ENCODE assay signal across 26 cellular contexts in genomic region chr16:80836846-80837245, GRCh38.
"Had no signal": no experiment of that assay in that cellular context is flagged by ENCODE, and none has a peak within 500 bp of the region (broad histone marks: within the 10 kb centered on the region; RNA-seq: fewer than 3 reads in every experiment).

No MANE protein-coding gene starts in this region.

- H3K4me1 Mint-ChIP-seq: activated CD4-positive, alpha-beta T cell treated with anti-CD3 and anti-CD28 coated beads, Interleukin-2, amount 10 ng/mL, durations not matched to agents 24 days and 14 days; central memory CD8-positive, alpha-beta T cell; immature natural killer cell had no signal

- H3K27me3 ChIP-seq: brain microvascular endothelial cell, gastroesophageal sphincter, heart right ventricle, tibial artery had no signal

- H3K36me3 ChIP-seq: brain microvascular endothelial cell, gastroesophageal sphincter, heart right ventricle, sigmoid colon, tibial artery had no signal

- ATAC-seq: activated CD8-positive, alpha-beta T cell treated with anti-CD3 and anti-CD28 coated beads for 36 hours; gastroesophageal sphincter; heart right ventricle; naive thymus-derived CD4-positive, alpha-beta T cell; stimulated activated naive CD8-positive, alpha-beta T cell treated with anti-CD3 and anti-CD28 coated beads, Interleukin-15, Interleukin-2, amounts not matched to agents 100 U/mL and 50 U/mL, for 24 hours had no signal

- H3K9me3 ChIP-seq: gastroesophageal sphincter, sigmoid colon, tibial artery had no signal

- H3K27ac Mint-ChIP-seq: activated CD4-positive, alpha-beta T cell treated with anti-CD3 and anti-CD28 coated beads, Interleukin-2, amount 10 ng/mL, durations not matched to agents 24 days and 14 days; activated CD8-positive, alpha-beta T cell treated with anti-CD3 and anti-CD28 coated beads for 36 hours; activated T-helper 2 cell treated with anti-CD3 and anti-CD28 coated beads, Interferon-gamma antibody, Interleukin-2, Interleukin-4, amounts not matched to agents 10 μg/mL and 5 μg/mL and 100 μg/mL, durations not matched to agents 14 hours and 24 hours and 36 hours; immature natural killer cell; naive thymus-derived CD4-positive, alpha-beta T cell had no signal

- H3K4me1 ChIP-seq: gastroesophageal sphincter, heart right ventricle, sigmoid colon, tibial artery had no signal

- H3K4me3 ChIP-seq: coronary artery, gastroesophageal sphincter, heart right ventricle, sigmoid colon, tibial artery had no signal

- H3K4me3 Mint-ChIP-seq: activated CD4-positive, alpha-beta T cell treated with anti-CD3 and anti-CD28 coated beads, Interleukin-2, amount 10 ng/mL, durations not matched to agents 24 days and 14 days; activated CD8-positive, alpha-beta T cell treated with anti-CD3 and anti-CD28 coated beads for 36 hours; central memory CD8-positive, alpha-beta T cell; immature natural killer cell; naive thymus-derived CD4-positive, alpha-beta T cell had no signal

- H3K27ac ChIP-seq: brain microvascular endothelial cell, coronary artery, gastroesophageal sphincter, heart right ventricle, sigmoid colon, tibial artery had no signal

- DNase-seq: activated CD4-positive, alpha-beta T cell treated with anti-CD3 and anti-CD28 coated beads, Interleukin-2, amount 10 ng/mL, durations not matched to agents 24 days and 14 days; activated CD4-positive, CD25-positive, alpha-beta regulatory T cell; activated CD8-positive, alpha-beta T cell treated with anti-CD3 and anti-CD28 coated beads for 36 hours; activated naive CD4-positive, alpha-beta T cell treated with Interleukin-2 at 50 U/mL for 16 hours; activated T-cell treated with anti-CD3 and anti-CD28 coated beads, Interleukin-2, amount 50 U/mL, for 1 hour; anterior cingulate cortex; brain microvascular endothelial cell; erythroblast; heart right ventricle; immature natural killer cell; kidney glomerular epithelial cell; mesenchymal stem cell; naive thymus-derived CD4-positive, alpha-beta T cell; sigmoid colon; stimulated activated CD4-positive, alpha-beta T cell treated with anti-CD3 and anti-CD28 coated beads, Interleukin-12 subunit alpha, Interleukin-12 subunit beta, amount 100 ng/mL, for 4 hours; stimulated activated CD4-positive, alpha-beta T cell treated with anti-CD3 and anti-CD28 coated beads, Interleukin-1b, Interleukin-23, amount 100 ng/mL, for 48 hours; stimulated activated naive CD8-positive, alpha-beta T cell treated with anti-CD3 and anti-CD28 coated beads, Interleukin-15, Interleukin-2, amounts not matched to agents 100 U/mL and 50 U/mL, for 24 hours; substantia nigra; T-helper 1 cell; T-helper 9 cell; tibial artery had no signal

- FAIRE-seq: urothelium cell line had no signal
